Comparison of ENCODE assay signal across 9 cellular contexts in genomic region chr16:78746718-78747117, GRCh38.
"Had no signal": no experiment of that assay in that cellular context is flagged by ENCODE, and none has a peak within 500 bp of the region (broad histone marks: within the 10 kb centered on the region; RNA-seq: fewer than 3 reads in every experiment).

No MANE protein-coding gene starts in this region.

- ATAC-seq: K562 had no signal

- DNase-seq: GM23248, GOT3, H9, HCEC 1CT, IMR-90, KG1 had no signal

- H3K4me3 ChIP-seq: GM23248, K562 had no signal

- H3K9me3 Mint-ChIP-seq: H9 had no signal

- FAIRE-seq: H54, K562 had no signal

- H3K27ac ChIP-seq: GM23248, HL-60 had no signal

- H2AFZ ChIP-seq: GM23248 had no signal

- H3K27ac Mint-ChIP-seq: H9 had no signal

- H3K4me3 Mint-ChIP-seq: H9 had no signal

- H3K9ac ChIP-seq: GM23248 had no signal
